Comparison of ENCODE assay signal across 8 cellular contexts in genomic region chr16:85555549-85556455, GRCh38. TPM values are rescaled to one million over a fixed set of nuclear protein-coding genes. Genes with fewer than 3 reads are reported as not detected.
DNase-seq lines count a peak whose midpoint lies in the region; ATAC-seq, FAIRE-seq and TF ChIP-seq lines count a peak whose summit lies in the region.

No MANE protein-coding gene starts in this region.

- no peaks in the 10 kb centered on the region for H3K36me3 ChIP-seq in ACC112 (ENCODE audit: insufficient read depth, low read length)
- no peaks in the 10 kb centered on the region for H3K36me3 ChIP-seq in heart right ventricle
- H3K36me3 ChIP-seq in sigmoid colon = no peaks in the 10 kb centered on the region

- H3K27ac ChIP-seq in ACC112 (ENCODE audit: low read depth, low read length) (peak overlapping the region; percentile 68), heart right ventricle (peak overlapping the region; percentile 55 to 96 (median 94)), sigmoid colon (peak overlapping the region; percentile 84 to 96 (median 94))

- no peaks in the 10 kb centered on the region for H3K9me3 Mint-ChIP-seq in activated T-helper 17 cell treated with anti-CD3 and anti-CD28 coated beads, Interleukin-2, amount 50 U/mL, for 72 hours

- H3K4me3 Mint-ChIP-seq in activated T-helper 17 cell treated with anti-CD3 and anti-CD28 coated beads, Interleukin-2, amount 50 U/mL, for 72 hours = peak overlapping the region; percentile 94

- DNase-seq in GM10266 (ENCODE audit: extremely low spot score) (peak; percentile 70), NCI-H2227 treated with DMSO at 0.1 percent for 48 hours (lab: John Stamatoyannopoulos, UW) (peak; percentile 50), heart right ventricle (peak; percentile 49 to 73), sigmoid colon (no peak), H54 (ENCODE audit: insufficient read length, low spot score) (no peak)

- H3K36me3 Mint-ChIP-seq in activated T-helper 17 cell treated with anti-CD3 and anti-CD28 coated beads, Interleukin-2, amount 50 U/mL, for 72 hours (ENCODE audit: low read depth) = peaks cover 7% of the 10 kb centered on the region

- peak overlapping the region; percentile 71 for H2AFZ ChIP-seq in ACC112 (ENCODE audit: low read length, unreplicated experiment)

- peaks cover 29% of the 10 kb centered on the region for H3K79me2 ChIP-seq in ACC112 (ENCODE audit: control insufficient read depth, insufficient read depth, low read length, unreplicated experiment)

- H3K4me1 Mint-ChIP-seq in activated T-helper 17 cell treated with anti-CD3 and anti-CD28 coated beads, Interleukin-2, amount 50 U/mL, for 72 hours = peaks cover 27% of the 10 kb centered on the region

- ATAC-seq in activated T-helper 17 cell treated with anti-CD3 and anti-CD28 coated beads, Interleukin-2, amount 50 U/mL, for 72 hours (replicated peaks) = no peak
- peak in 4 of 8 donors; percentile 3 to 22 (median 16) for ATAC-seq in heart right ventricle
- no peak for ATAC-seq in GM21576 (IDR thresholded peaks at IDR 0.05; ENCODE audit: unreplicated experiment)

- intact Hi-C loops in heart right ventricle (cut with DNase I) (loop anchor here in 8 of 10 donors (2.0 to 5.0 kb wide), 6 partner anchors 51 to 139 kb away; partner anchors contain the start of gene GSE1 (in 4 of the 8)), sigmoid colon (cut with DNase I) (loop anchor here (1.0 to 5.0 kb wide), 2 partner anchors 54 to 134 kb away; no protein-coding TSS in a partner anchor)

- 0 to 1% methylated on average over 50 to 51 of the region's 51 CpGs for WGBS in heart right ventricle, 2 donors
- 1% methylated on average over 51 of the region's 51 CpGs for WGBS in sigmoid colon, 2 donors

- H3K4me1 ChIP-seq in ACC112 (ENCODE audit: control insufficient read depth, insufficient read depth, low read length, unreplicated experiment) (peaks cover 4% of the 10 kb centered on the region), heart right ventricle (peaks cover 3 to 57% (median 46%) of the 10 kb centered on the region in 9 donors), sigmoid colon (peaks cover 0 to 53% (median 42%) of the 10 kb centered on the region in 4 donors)

- TF ChIP-seq POLR2A in sigmoid colon (IDR thresholded peaks at IDR 0.05) (no peak), H54 (IDR thresholded peaks at IDR 0.05; ENCODE audit: low read depth, low read length) (no peak)

- TF ChIP-seq CTCF in GM10266 (IDR thresholded peaks at IDR 0.05; ENCODE audit: control insufficient read depth, insufficient read depth, low read depth, missing control alignments) (no peak), heart right ventricle (IDR thresholded peaks at IDR 0.05) (no peak), sigmoid colon (IDR thresholded peaks at IDR 0.05) (no peak)

- no peak for FAIRE-seq in H54 (lab: Jason Lieb, UNC)

- TF ChIP-seq EP300 in sigmoid colon (IDR thresholded peaks at IDR 0.05) = no peak

- H3K27me3 Mint-ChIP-seq in activated T-helper 17 cell treated with anti-CD3 and anti-CD28 coated beads, Interleukin-2, amount 50 U/mL, for 72 hours = no peaks in the 10 kb centered on the region

- H3K4me3 ChIP-seq in ACC112 (ENCODE audit: low read depth, low read length) (peak overlapping the region; percentile 88), heart right ventricle (peak overlapping the region; percentile 59 to 86 (median 77)), sigmoid colon (peak overlapping the region; percentile 62 to 87 (median 80))

- H3K9me3 ChIP-seq in heart right ventricle (no peaks in the 10 kb centered on the region), sigmoid colon (no peaks in the 10 kb centered on the region)

- H3K27me3 ChIP-seq in ACC112 (ENCODE audit: insufficient read depth, low read length) = no peaks in the 10 kb centered on the region
- H3K27me3 ChIP-seq in heart right ventricle = no peaks in the 10 kb centered on the region
- H3K27me3 ChIP-seq in sigmoid colon = no peaks in the 10 kb centered on the region

- peak overlapping the region; percentile 94 for H3K27ac Mint-ChIP-seq in activated T-helper 17 cell treated with anti-CD3 and anti-CD28 coated beads, Interleukin-2, amount 50 U/mL, for 72 hours

RNA-seq across cellular contexts. Expression of gene GSE1, which starts 57.3 kb away (rescaled TPM):
- total RNA-seq in activated T-helper 17 cell treated with anti-CD3 and anti-CD28 coated beads, Interleukin-2, amount 50 U/mL, for 72 hours = 10 to 100 TPM; 12.1 to 17.4 TPM
- 10 to 100 TPM; 31.1 to 53.2 (median 33.6) TPM for total RNA-seq in heart right ventricle
- polyA plus RNA-seq in heart right ventricle = 10 to 100 TPM; 15.6 to 25.0 TPM
- total RNA-seq in sigmoid colon = 10 to 100 TPM; 30.8 to 76.7 (median 47.3) TPM
- 10 to 100 TPM; 12.0 to 49.5 (median 19.4) TPM for polyA plus RNA-seq in sigmoid colon

Comparison
In these comparisons a context has a peak if more than half of its experiments do, and no peak if none do; other contexts are left out.
1. DNase-seq: peak in GM10266 (single experiment), NCI-H2227 treated with DMSO at 0.1 percent for 48 hours (single experiment) and heart right ventricle (2 of 2); none in sigmoid colon (single experiment) and H54 (single experiment).
2. Peak in every context shown above with its lines, with median percentiles within 50 percentile points of each other: H3K27ac ChIP-seq and H3K4me3 ChIP-seq.